23 cellular contexts compared by ENCODE assay signal in the genomic region with DNA sequence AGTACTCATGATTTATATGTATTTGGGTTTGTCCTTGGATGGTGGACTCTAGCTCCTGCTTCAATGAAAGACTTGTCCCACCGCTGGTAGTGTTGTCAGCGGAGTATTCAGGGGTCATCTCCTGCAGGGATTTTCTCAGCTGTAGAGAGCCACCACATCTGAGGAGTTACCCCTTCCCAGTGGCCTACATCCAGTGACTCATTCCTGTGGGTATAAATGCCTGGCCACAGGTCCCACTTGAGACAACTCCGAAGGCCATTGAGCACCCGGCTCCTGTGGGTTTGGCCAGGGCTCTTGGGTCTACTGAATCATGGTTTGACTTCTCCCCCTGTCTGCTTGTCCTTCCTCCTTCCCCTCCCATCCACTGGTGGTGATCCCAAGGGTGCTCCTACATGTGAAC. TPM values are rescaled to one million over a fixed set of nuclear protein-coding genes. Genes with fewer than 3 reads are reported as not detected.
DNase-seq lines count a peak whose midpoint lies in the region; ATAC-seq, FAIRE-seq and TF ChIP-seq lines count a peak whose summit lies in the region.
"Had no signal": no experiment of that assay in that cellular context is flagged by ENCODE, and none has a peak within 500 bp of the region (broad histone marks: within the 10 kb centered on the region; RNA-seq: fewer than 3 reads in every experiment).

No MANE protein-coding gene starts in this region.

- TF ChIP-seq EP300 in HepG2 (IDR thresholded peaks at IDR 0.05; ENCODE audit: low read depth in 2 of 2, low read length in 2 of 2) (no peak), HepG2 (CRISPR knock-in tag; IDR thresholded peaks at IDR 0.05; ENCODE audit: borderline replicate concordance) (no peak)

- no peaks in the 10 kb centered on the region for H4K20me1 ChIP-seq in HepG2 (ENCODE audit: insufficient read depth, low read length)

- intact Hi-C loops in HepG2 (cut with micrococcal nuclease; ENCODE audit: unreplicated experiment) = no loop called here
- intact Hi-C loops in right lobe of liver (cut with DNase I) = no loop called here
- intact Hi-C loops in upper lobe of right lung (cut with DNase I) = no loop called here
- intact Hi-C loops in head of caudate nucleus (cut with DNase I) = no loop called here

- H3K27me3 Mint-ChIP-seq in chondrocyte (ENCODE audit: low read depth) = peaks cover 6% of the 10 kb centered on the region
- no peaks in the 10 kb centered on the region for H3K27me3 Mint-ChIP-seq in stimulated activated naive B cell treated with anti-CD40 and anti-IgM and Interleukin-4, amounts not matched to agents 10 μg/mL and 1 μg/mL and 100 μg/mL, for 72 hours

- no peak for TF ChIP-seq POLR2A in HepG2 (IDR thresholded peaks at IDR 0.05; ENCODE audit: insufficient read depth in 1 of 2, low read depth in 2 of 2, low read length in 2 of 2)
- TF ChIP-seq POLR2A in right lobe of liver (IDR thresholded peaks at IDR 0.05) = no peak

- H3K4me3 Mint-ChIP-seq in chondrocyte (ENCODE audit: unreplicated experiment) = no peak overlapping the region
- no peak overlapping the region for H3K4me3 Mint-ChIP-seq in stimulated activated naive B cell treated with anti-CD40 and anti-IgM and Interleukin-4, amounts not matched to agents 10 μg/mL and 1 μg/mL and 100 μg/mL, for 72 hours
- H3K4me3 Mint-ChIP-seq: CD8-positive, alpha-beta T cell had no signal

- POLR2A ChIA-PET in HepG2 (lab: Yijun Ruan, JAX) = no interaction called here

- H3K36me3 ChIP-seq in HepG2 (replicated peaks in 1 of 2; ENCODE audit: control insufficient read depth in 1 of 2, insufficient read depth in 2 of 2, low read length in 2 of 2) (no peaks in the 10 kb centered on the region), right lobe of liver (no peaks in the 10 kb centered on the region), upper lobe of right lung (no peaks in the 10 kb centered on the region)
- H3K36me3 ChIP-seq: Peyer's patch had no signal

- H3K27ac Mint-ChIP-seq in chondrocyte (ENCODE audit: unreplicated experiment) = no peak overlapping the region
- no peak overlapping the region for H3K27ac Mint-ChIP-seq in stimulated activated naive B cell treated with anti-CD40 and anti-IgM and Interleukin-4, amounts not matched to agents 10 μg/mL and 1 μg/mL and 100 μg/mL, for 72 hours
- H3K27ac Mint-ChIP-seq: CD8-positive, alpha-beta T cell had no signal

- no peaks in the 10 kb centered on the region for H3K79me2 ChIP-seq in HepG2 (ENCODE audit: insufficient read depth, low read length)

- no peak for FAIRE-seq in HepG2 (lab: Jason Lieb, UNC)
- FAIRE-seq: GM18507 had no signal

- peaks cover 0 to 2% of the 10 kb centered on the region in 2 experiments; a peak in 1 of 5 replicates for H3K27me3 ChIP-seq in HepG2 (ENCODE audit: control insufficient read depth in 1 of 2, insufficient read depth in 2 of 2, low read length in 2 of 2)
- no peaks in the 10 kb centered on the region for H3K27me3 ChIP-seq in right lobe of liver
- H3K27me3 ChIP-seq in upper lobe of right lung = no peaks in the 10 kb centered on the region
- H3K27me3 ChIP-seq: Peyer's patch had no signal

- peaks cover 28% of the 10 kb centered on the region for H3K4me1 Mint-ChIP-seq in chondrocyte (ENCODE audit: low read depth)
- no peaks in the 10 kb centered on the region for H3K4me1 Mint-ChIP-seq in stimulated activated naive B cell treated with anti-CD40 and anti-IgM and Interleukin-4, amounts not matched to agents 10 μg/mL and 1 μg/mL and 100 μg/mL, for 72 hours

- peaks cover 45% of the 10 kb centered on the region for H3K4me1 ChIP-seq in HepG2 (ENCODE audit: insufficient read depth, low read length)
- no peaks in the 10 kb centered on the region for H3K4me1 ChIP-seq in right lobe of liver
- H3K4me1 ChIP-seq in upper lobe of right lung = peaks cover 25% of the 10 kb centered on the region

- TF ChIP-seq CTCF in HepG2 (CRISPR knock-in tag; IDR thresholded peaks at IDR 0.05) (no peak), right lobe of liver (IDR thresholded peaks at IDR 0.05) (no peak), upper lobe of right lung (IDR thresholded peaks at IDR 0.05) (no peak), chondrocyte (IDR thresholded peaks at IDR 0.05) (no peak)

- no peak for TF ChIP-seq RAD21 in HepG2 (CRISPR knock-in tag; IDR thresholded peaks at IDR 0.05)

- H3K27ac ChIP-seq in HepG2 (ENCODE audit: extremely low read length, insufficient read depth, low read length) (no peak overlapping the region), right lobe of liver (no peak overlapping the region), upper lobe of right lung (no peak overlapping the region)
- H3K27ac ChIP-seq: 22Rv1, Peyer's patch, SK-N-MC had no signal

- no peaks in the 10 kb centered on the region for H3K36me3 Mint-ChIP-seq in chondrocyte (ENCODE audit: low read depth)
- no peaks in the 10 kb centered on the region for H3K36me3 Mint-ChIP-seq in stimulated activated naive B cell treated with anti-CD40 and anti-IgM and Interleukin-4, amounts not matched to agents 10 μg/mL and 1 μg/mL and 100 μg/mL, for 72 hours
- H3K36me3 Mint-ChIP-seq: CD8-positive, alpha-beta T cell had no signal

- CTCF ChIA-PET in HepG2 (lab: Yijun Ruan, JAX; ENCODE audit: low intra/inter-chr PET ratio, low total read pairs) = no interaction called here

- no peak overlapping the region for H2AFZ ChIP-seq in HepG2 (ENCODE audit: low read length)

- no peaks in the 10 kb centered on the region for H3K9me3 ChIP-seq in HepG2 (ENCODE audit: low read length)
- no peaks in the 10 kb centered on the region for H3K9me3 ChIP-seq in right lobe of liver
- no peaks in the 10 kb centered on the region for H3K9me3 ChIP-seq in upper lobe of right lung
- H3K9me3 ChIP-seq: Peyer's patch had no signal

- H3K4me2 ChIP-seq in HepG2 (ENCODE audit: low read depth, low read length) = peak overlapping the region; percentile 18; the same call in 1 of the 2 replicates

- no peak for DNase-seq in HepG2 (ENCODE audit: low spot score)
- no peak for DNase-seq in right lobe of liver
- DNase-seq in SW480 (ENCODE audit: low spot score) = peak; percentile 81
- peak; percentile 16 for DNase-seq in glomerular visceral epithelial cell (ENCODE audit: extremely low spot score)
- no peak for DNase-seq in upper lobe of right lung
- DNase-seq in chondrocyte (ENCODE audit: low spot score) = no peak
- DNase-seq in head of caudate nucleus = no peak
- no peak for DNase-seq in stimulated activated naive B cell treated with anti-CD40 and anti-IgM and Interleukin-4, amounts not matched to agents 10 μg/mL and 1 μg/mL and 100 μg/mL, for 72 hours
- DNase-seq: C1 segment of cervical spinal cord; CD8-positive, alpha-beta T cell; GOT3; KG1; NCI-H1694; NCI-H2081; NCI-H2171; NCI-H345; NCI-H524; NCI-H774; Peyer's patch; Right ventricle myocardium superior had no signal

- 0 out of 3 replicates have a peak, but pooled peaks have one; percentile 22 for ATAC-seq in HepG2
- ATAC-seq in right lobe of liver = no peak
- ATAC-seq in upper lobe of right lung = peak; percentile 18
- ATAC-seq in stimulated activated naive B cell treated with anti-CD40 and anti-IgM and Interleukin-4, amounts not matched to agents 10 μg/mL and 1 μg/mL and 100 μg/mL, for 72 hours (replicated peaks) = no peak
- ATAC-seq: CD8-positive, alpha-beta T cell had no signal

- H3K4me3 ChIP-seq in HepG2 (replicated peaks in 1 of 3; ENCODE audit: insufficient read depth in 1 of 3, low read depth in 2 of 3, low read length in 3 of 3) (no peak overlapping the region), right lobe of liver (no peak overlapping the region), upper lobe of right lung (no peak overlapping the region)
- H3K4me3 ChIP-seq: Peyer's patch, SK-N-MC had no signal

- in situ Hi-C loops in HepG2 (cut with HindIII; ENCODE audit: extremely low pct_ligation_motif_present, low pct_unique_long_range_greater_than_20kb) = no loop called here

- BruUV-seq in HepG2 (replicated peaks; lab: Mats Ljungman, UMichigan) = no TSS peak

- H3K9me3 Mint-ChIP-seq in chondrocyte (ENCODE audit: low read depth) = no peaks in the 10 kb centered on the region
- peaks cover 1 to 4% of the 10 kb centered on the region in 2 donors for H3K9me3 Mint-ChIP-seq in stimulated activated naive B cell treated with anti-CD40 and anti-IgM and Interleukin-4, amounts not matched to agents 10 μg/mL and 1 μg/mL and 100 μg/mL, for 72 hours
- H3K9me3 Mint-ChIP-seq: CD8-positive, alpha-beta T cell had no signal

- 0% methylated on average over 2 of the region's 4 CpGs for WGBS in HepG2 (ENCODE audit: low lambda C conversion rate)
- WGBS in right lobe of liver (ENCODE audit: insufficient coverage, low coverage, low lambda C conversion rate, missing lambda C conversion rate) = 80% methylated on average over 1 of the region's 4 CpGs

- no peak overlapping the region for H3K9ac ChIP-seq in HepG2 (ENCODE audit: insufficient read depth, low read depth, low read length)

TF ChIP-seq in HepG2, 621 proteins besides CTCF, POLR2A, EP300 and RAD21:
- TF ChIP-seq ZNF263 (CRISPR knock-in tag; IDR thresholded peaks at IDR 0.05) (0 out of 2 replicates have a peak, but pooled peaks have one; percentile 27), KDM2A (CRISPR knock-in tag; IDR thresholded peaks at IDR 0.05; ENCODE audit: borderline replicate concordance, low read depth) (no peak)

RNA-seq across cellular contexts. Expression of a gene that starts 34.6 kb away (rescaled TPM):
- total RNA-seq in HepG2 (2016; rRNA removed; fragmentation: Illumina TruSeq; extraction: Trizol) = 81.3 and 93.3 TPM in 2 replicates
- total RNA-seq in HepG2 (2016; cell fraction: cytosol; rRNA removed; fragmentation: Illumina TruSeq; extraction: Trizol; ENCODE audit: low read depth) = 26.6 and 31.7 TPM in 2 replicates
- total RNA-seq in HepG2 (2016; cell fraction: insoluble cytoplasmic fraction; rRNA removed; fragmentation: Illumina TruSeq; extraction: Trizol) = 77.2 and 87.4 TPM in 2 replicates
- 21.0 and 21.8 TPM in 2 replicates for total RNA-seq in HepG2 (2016; cell fraction: membrane; rRNA removed; fragmentation: Illumina TruSeq; extraction: Trizol)
- total RNA-seq in HepG2 (2016; cell fraction: nucleus; rRNA removed; fragmentation: Illumina TruSeq; extraction: Trizol) = 85.9 and 97.4 TPM in 2 replicates
- polyA plus RNA-seq in HepG2 (2011; rRNA removed) = 253 and 294 TPM in 2 replicates
- 120 and 143 TPM in 2 replicates for polyA plus RNA-seq in HepG2 (2011; cell fraction: cytosol; rRNA removed)
- 1,276 and 1,394 TPM in 2 replicates for polyA plus RNA-seq in HepG2 (2011; cell fraction: nucleus; rRNA removed)
- polyA plus RNA-seq in HepG2 (2012) = 89.4 and 114 TPM in 2 replicates
- polyA plus RNA-seq in HepG2 (2016; cell fraction: cytosol; fragmentation: Illumina TruSeq; extraction: Trizol; ENCODE audit: low read depth) = 1.8 and 1.9 TPM in 2 replicates
- polyA plus RNA-seq in HepG2 (2016; cell fraction: insoluble cytoplasmic fraction; fragmentation: Illumina TruSeq; extraction: Trizol; ENCODE audit: low read depth) = 71.2 and 71.6 TPM in 2 replicates
- polyA plus RNA-seq in HepG2 (2016; cell fraction: membrane; fragmentation: Illumina TruSeq; extraction: Trizol; ENCODE audit: low read depth) = 3.9 and 4.5 TPM in 2 replicates
- 181 and 184 TPM in 2 replicates for polyA plus RNA-seq in HepG2 (2016; cell fraction: nucleus; fragmentation: Illumina TruSeq; extraction: Trizol; ENCODE audit: insufficient read depth, low read depth)
- 35.0 and 79.1 TPM in 2 replicates for polyA minus RNA-seq in HepG2 (2011; rRNA and poly(A)+ RNA removed; ENCODE audit: low replicate concordance)
- polyA minus RNA-seq in HepG2 (2011; cell fraction: cytosol; rRNA and poly(A)+ RNA removed) = 52.6 and 57.0 TPM in 2 replicates
- 216 and 246 TPM in 2 replicates for polyA minus RNA-seq in HepG2 (2011; cell fraction: nucleus; rRNA and poly(A)+ RNA removed)
- 10 to 100 TPM; 28.3 to 97.6 (median 35.0) TPM for total RNA-seq in right lobe of liver
- 360 TPM for total RNA-seq in upper lobe of right lung
- 110 to 218 TPM (median 205 TPM) in 3 replicates for total RNA-seq in chondrocyte

Comparison
In these comparisons a context has a peak if more than half of its experiments do, and no peak if none do; other contexts are left out.
1. ATAC-seq: peak in HepG2 (single experiment) and upper lobe of right lung (single experiment); none in right lobe of liver (0 of 4) and stimulated activated naive B cell treated with anti-CD40 and anti-IgM and Interleukin-4, amounts not matched to agents 10 μg/mL and 1 μg/mL and 100 μg/mL, for 72 hours (0 of 2).
2. DNase-seq: peak in SW480 (single experiment) and glomerular visceral epithelial cell (single experiment); none in HepG2 (single experiment), right lobe of liver (0 of 3), upper lobe of right lung (single experiment), chondrocyte (single experiment), head of caudate nucleus (0 of 42) and stimulated activated naive B cell treated with anti-CD40 and anti-IgM and Interleukin-4, amounts not matched to agents 10 μg/mL and 1 μg/mL and 100 μg/mL, for 72 hours (single experiment).